ENCODE assay signal across 11 cellular contexts in the genomic region with DNA sequence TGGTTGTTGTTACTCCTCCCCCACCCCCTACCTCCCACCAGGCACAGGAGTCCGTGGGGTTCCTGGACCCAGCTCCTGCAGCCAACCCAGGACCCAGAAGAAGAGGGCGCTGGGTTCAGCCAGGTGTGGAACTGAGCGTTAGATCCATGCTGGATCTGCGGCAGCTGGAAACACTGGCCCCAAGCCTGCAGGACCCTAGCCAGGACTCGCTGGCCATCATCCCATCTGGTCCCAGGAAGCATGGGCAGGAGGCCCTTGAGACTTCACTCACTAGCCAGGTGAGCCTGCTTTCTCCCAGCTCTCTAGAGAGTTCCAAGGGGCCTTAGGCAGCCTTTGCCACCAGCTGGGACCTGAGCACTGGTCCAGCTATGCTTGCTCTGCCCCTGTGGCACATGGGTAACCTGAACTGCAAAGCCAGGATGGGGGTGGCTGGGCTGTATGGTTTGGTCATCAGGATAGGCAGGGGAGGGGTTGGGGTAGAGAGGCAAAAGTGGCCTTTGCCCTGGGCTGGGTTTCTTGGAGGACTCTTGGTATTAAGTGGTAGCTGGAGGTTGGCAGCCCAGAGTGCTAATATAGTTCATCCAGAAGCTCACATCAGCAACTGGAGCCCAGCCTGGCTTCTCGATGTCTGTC.
"Had no signal": no experiment of that assay in that cellular context is flagged by ENCODE, and none has a peak within 500 bp of the region (broad histone marks: within the 10 kb centered on the region; RNA-seq: fewer than 3 reads in every experiment).

No MANE protein-coding gene starts in this region.

- H3K27ac ChIP-seq: ascending aorta, epithelial cell of prostate, upper lobe of right lung had no signal

- DNase-seq: activated CD4-positive, alpha-beta memory T cell treated with anti-CD3 and anti-CD28 coated beads, Interleukin-2, amount 10 ng/mL, durations not matched to agents 7 days and 5 days; activated naive CD4-positive, alpha-beta T cell treated with anti-CD3 and anti-CD28 coated beads, Interleukin-2, amount 10 ng/mL, durations not matched to agents 7 days and 5 days; activated T-cell treated with anti-CD3 and anti-CD28 coated beads, Interleukin-2, amount 50 U/mL, for 24 hours; naive thymus-derived CD8-positive, alpha-beta T cell; retina; stimulated activated CD4-positive, alpha-beta T cell treated with anti-CD3 and anti-CD28 coated beads, Interleukin-4, amount 100 ng/mL, for 24 hours; T-cell; T-helper 9 cell; upper lobe of right lung had no signal

- ATAC-seq: naive thymus-derived CD8-positive, alpha-beta T cell; T-cell; upper lobe of right lung had no signal

- H3K4me3 ChIP-seq: ascending aorta, upper lobe of right lung had no signal

- H3K4me1 ChIP-seq: ascending aorta, upper lobe of right lung had no signal

- H3K9me3 ChIP-seq: ascending aorta, upper lobe of right lung had no signal

- H3K27me3 ChIP-seq: ascending aorta, upper lobe of right lung had no signal
